8 cellular contexts compared by ENCODE assay signal in the genomic region with DNA sequence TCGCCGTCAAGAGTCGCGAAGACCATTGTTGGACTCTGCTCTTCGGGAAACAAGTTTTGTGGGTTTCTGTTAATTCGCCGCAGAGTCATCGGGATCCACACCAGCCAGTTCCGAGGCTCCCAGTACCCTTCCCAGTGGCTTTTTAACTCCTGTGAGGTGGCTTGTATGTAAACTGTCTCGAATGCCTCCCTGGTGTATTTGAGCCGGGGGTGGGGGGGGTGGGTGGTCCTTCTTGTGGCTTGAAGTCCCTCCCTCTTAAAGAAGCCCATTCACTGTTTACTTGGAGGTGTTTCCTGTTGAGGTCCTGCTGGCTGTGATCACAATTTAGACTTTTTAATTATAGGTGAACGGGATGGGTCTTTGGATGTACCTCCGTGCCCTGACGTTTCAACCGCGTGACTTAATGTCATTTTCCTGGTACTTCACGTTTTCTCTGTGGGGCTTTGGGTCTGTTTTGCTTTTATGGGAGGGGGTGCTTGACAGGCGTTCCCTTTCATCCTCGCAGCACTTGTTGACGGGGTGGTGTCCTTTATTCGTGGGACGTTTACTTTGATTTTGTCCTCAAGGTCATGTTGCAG. TPM values are rescaled to one million over a fixed set of nuclear protein-coding genes. Genes with fewer than 3 reads are reported as not detected.
A peak's percentile ranks its signal among the peaks of the same experiment; 100 is the strongest.
DNase-seq lines count a peak whose midpoint lies in the region; ATAC-seq and TF ChIP-seq lines count a peak whose summit lies in the region.

No MANE protein-coding gene starts in this region.

- H3K4me1 Mint-ChIP-seq in endodermal cell (peaks cover 24% of the 10 kb centered on the region), nephron (peaks cover 34% of the 10 kb centered on the region)

- H3K36me3 Mint-ChIP-seq in endodermal cell (ENCODE audit: low read depth) (peaks cover 5% of the 10 kb centered on the region), nephron (ENCODE audit: low read depth) (peaks cover 11% of the 10 kb centered on the region)

- H3K9me3 Mint-ChIP-seq in endodermal cell: no peaks in the 10 kb centered on the region
- no peaks in the 10 kb centered on the region for H3K9me3 Mint-ChIP-seq in nephron

- no peak for TF ChIP-seq CTCF in endodermal cell (conservative IDR thresholded peaks at IDR 0.05)
- TF ChIP-seq CTCF in nephron (IDR thresholded peaks at IDR 0.05; ENCODE audit: unreplicated experiment in 3 of 3): no peak

- peak overlapping the region; percentile 95 for H3K27ac ChIP-seq in endodermal cell (ENCODE audit: low read depth, low read length)

- no peaks in the 10 kb centered on the region for H3K27me3 ChIP-seq in endodermal cell (ENCODE audit: control insufficient read depth, insufficient read depth, low read length, poor library complexity, severe bottlenecking)

- WGBS in endodermal cell (ENCODE audit: insufficient coverage in 1 of 2, insufficient read length in 1 of 2), 2 experiments: 0 to 1% methylated on average over 9 to 22 of the region's 22 CpGs

- peaks cover 11% of the 10 kb centered on the region for H3K36me3 ChIP-seq in endodermal cell (ENCODE audit: control insufficient read depth, insufficient read depth, low read length)

- intact Hi-C loops in cardiac septum (cut with DNase I): loop anchor here (5.0 kb wide), 2 partner anchors 36 to 121 kb away; no protein-coding TSS in a partner anchor
- intact Hi-C loops in left cardiac atrium (cut with DNase I): loop anchor here (5.0 to 10.0 kb wide), 2 partner anchors 41 to 123 kb away; no protein-coding TSS in a partner anchor

- H3K9ac ChIP-seq in endodermal cell (ENCODE audit: extremely low read depth, low read length, poor library complexity, severe bottlenecking): peak overlapping the region; percentile 88

- H3K27me3 Mint-ChIP-seq in endodermal cell (ENCODE audit: insufficient read depth): no peaks in the 10 kb centered on the region
- H3K27me3 Mint-ChIP-seq in nephron (ENCODE audit: low read depth): no peaks in the 10 kb centered on the region

- ATAC-seq in left cardiac atrium: no peak
- ATAC-seq in HG03097 (IDR thresholded peaks at IDR 0.05; ENCODE audit: low FRiP score, unreplicated experiment): no peak
- ATAC-seq in GM18867 (IDR thresholded peaks at IDR 0.05; ENCODE audit: unreplicated experiment): no peak

- peaks cover 6% of the 10 kb centered on the region for H3K4me1 ChIP-seq in endodermal cell (ENCODE audit: control insufficient read depth, insufficient read depth, low read length)

- DNase-seq in cardiac septum (ENCODE audit: low spot score) (peak; percentile 53), left cardiac atrium (no peak), RPMI8226 (peak; percentile 30), endodermal cell (peak; percentile 74)
- no peak for DNase-seq in effector CD4-positive, alpha-beta T cell

- H3K4me3 Mint-ChIP-seq in endodermal cell (peak overlapping the region; percentile 83), nephron (peak overlapping the region; percentile 74 to 83 (median 82))

- H3K9me3 ChIP-seq in endodermal cell (ENCODE audit: control insufficient read depth, low read length): no peaks in the 10 kb centered on the region

- H3K4me3 ChIP-seq in endodermal cell (ENCODE audit: low read length): peak overlapping the region; percentile 100

- H3K27ac Mint-ChIP-seq in endodermal cell: peak overlapping the region; percentile 89
- peak overlapping the region; percentile 70 to 91 (median 88) for H3K27ac Mint-ChIP-seq in nephron

RNA-seq across cellular contexts. Expression of gene PPP6R3, which starts 0.8 kb away (rescaled TPM):
- 92.4 TPM for total RNA-seq in cardiac septum
- total RNA-seq in left cardiac atrium: 10 to 100 TPM; 69.8 to 86.0 TPM
- total RNA-seq in endodermal cell: 100 to 1,000 TPM; 118 to 136 TPM
- polyA plus RNA-seq in endodermal cell (2013, experiment 1 of 2): 83.3 TPM
- polyA plus RNA-seq in endodermal cell (2013, experiment 2 of 2): 88.5 TPM

Comparison
In these comparisons a context has a peak if more than half of its experiments do, and no peak if none do; other contexts are left out.
1. DNase-seq: peak in cardiac septum (single experiment), RPMI8226 (single experiment) and endodermal cell (single experiment); none in left cardiac atrium (single experiment) and effector CD4-positive, alpha-beta T cell (single experiment).